18 cellular contexts compared by ENCODE assay signal in genomic region chr9:116247791-116248343, GRCh38.
"Had no signal": no experiment of that assay in that cellular context is flagged by ENCODE, and none has a peak within 500 bp of the region (broad histone marks: within the 10 kb centered on the region; RNA-seq: fewer than 3 reads in every experiment).

No MANE protein-coding gene starts in this region.

- H3K36me3 ChIP-seq: right atrium auricular region, stomach, thoracic aorta, transverse colon had no signal

- DNase-seq: esophagus squamous epithelium; foreskin melanocyte; head of caudate nucleus; hypothalamus; kidney glomerular epithelial cell; mesendoderm; naive B cell; nephron progenitor cell; small intestine; stimulated activated CD4-positive, alpha-beta T cell treated with anti-CD3 and anti-CD28 coated beads, Interleukin-12 subunit alpha, Interleukin-12 subunit beta, amount 100 ng/mL, for 4 hours; stimulated activated naive CD4-positive, alpha-beta T cell; stomach; substantia nigra; transverse colon had no signal

- H3K4me1 ChIP-seq: esophagus squamous epithelium, right atrium auricular region, stomach, transverse colon had no signal

- H3K4me3 ChIP-seq: esophagus squamous epithelium, right atrium auricular region, stomach, thoracic aorta, transverse colon had no signal

- H3K9me3 ChIP-seq: esophagus squamous epithelium, right atrium auricular region, stomach, thoracic aorta, transverse colon had no signal

- FAIRE-seq: colon, islet of Langerhans, small intestine had no signal

- H3K27ac ChIP-seq: esophagus squamous epithelium, right atrium auricular region, stomach, thoracic aorta, transverse colon had no signal

- H3K27me3 ChIP-seq: esophagus squamous epithelium, right atrium auricular region, stomach, transverse colon had no signal
